13 cellular contexts compared by ENCODE assay signal in the genomic region with DNA sequence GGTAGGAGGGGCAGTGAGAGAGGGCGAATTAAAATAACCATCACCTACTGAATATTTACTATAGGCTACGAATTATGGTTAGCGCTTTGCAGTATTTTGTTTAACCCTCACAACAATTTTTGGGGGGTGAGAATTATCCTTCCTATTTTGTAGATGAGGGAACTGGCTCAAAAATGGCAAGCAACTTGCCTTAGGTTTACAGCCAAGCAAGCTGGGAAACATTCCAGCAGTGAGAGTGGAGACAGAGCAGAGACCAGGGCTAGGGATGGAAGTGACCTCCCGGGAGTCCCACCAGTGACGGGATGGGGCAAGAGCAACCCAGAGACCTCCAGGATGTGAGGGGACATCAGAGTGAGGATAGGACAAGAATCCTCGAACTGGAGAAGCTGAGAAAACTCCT. TPM values are rescaled to one million over a fixed set of nuclear protein-coding genes. Genes with fewer than 3 reads are reported as not detected.
A peak's percentile ranks its signal among the peaks of the same experiment; 100 is the strongest.
DNase-seq lines count a peak whose midpoint lies in the region; ATAC-seq, FAIRE-seq and TF ChIP-seq lines count a peak whose summit lies in the region.
"Had no signal": no experiment of that assay in that cellular context is flagged by ENCODE, and none has a peak within 500 bp of the region (broad histone marks: within the 10 kb centered on the region; RNA-seq: fewer than 3 reads in every experiment).

No MANE protein-coding gene starts in this region.

- no peak for TF ChIP-seq CTCF in WI38 (IDR thresholded peaks at IDR 0.05; ENCODE audit: low read depth, low read length)
- TF ChIP-seq CTCF in keratinocyte (optimal IDR thresholded peaks at IDR 0.05 in 1 of 3, IDR thresholded peaks at IDR 0.05 in 1 of 3, conservative IDR thresholded peaks at IDR 0.05 in 1 of 3; ENCODE audit: extremely low read depth in 1 of 3, insufficient read depth in 2 of 3, low read length in 3 of 3) = no peak

- dilution Hi-C loops in keratinocyte (cut with MboI; ENCODE audit: extremely low pct_ligation_motif_present, low sequenced_read_pairs) = no loop called here

- no peak overlapping the region for H2AFZ ChIP-seq in keratinocyte (ENCODE audit: control insufficient read depth, low read length)

- no peaks in the 10 kb centered on the region for H3K36me3 ChIP-seq in BLaER1 treated with 17β-estradiol and CSF1 and Interleukin-3, amounts not matched to agents 10 nM and 100 nM
- no peaks in the 10 kb centered on the region for H3K36me3 ChIP-seq in keratinocyte (ENCODE audit: control insufficient read depth in 2 of 2, extremely low read depth in 1 of 2, insufficient read depth in 2 of 2, low read length in 2 of 2)
- H3K36me3 ChIP-seq in skeletal muscle satellite cell (ENCODE audit: insufficient read depth, low read length) = no peaks in the 10 kb centered on the region
- H3K36me3 ChIP-seq: MG63 had no signal

- peaks cover 43 to 57% (median 51%) of the 10 kb centered on the region in 10 experiments for H3K4me1 ChIP-seq in BLaER1 treated with 17β-estradiol and CSF1 and Interleukin-3, amounts not matched to agents 10 nM and 100 nM
- H3K4me1 ChIP-seq in keratinocyte (ENCODE audit: control insufficient read depth, extremely low read depth, insufficient read depth, low read length) (peaks cover 25% of the 10 kb centered on the region), skeletal muscle satellite cell (ENCODE audit: control insufficient read depth, insufficient read depth, low read length) (peaks cover 27% of the 10 kb centered on the region)

- peak overlapping the region in 2 of 11 experiments; percentile 30 to 34; a peak in 5 of 22 replicates for H3K27ac ChIP-seq in BLaER1 treated with 17β-estradiol and CSF1 and Interleukin-3, amounts not matched to agents 10 nM and 100 nM
- H3K27ac ChIP-seq in keratinocyte (ENCODE audit: control insufficient read depth, insufficient read depth, low read length) = no peak overlapping the region
- H3K27ac ChIP-seq: HL-60 had no signal

- DNase-seq in keratinocyte (ENCODE audit: low read depth, low spot score) = no peak
- no peak for DNase-seq in foreskin melanocyte
- DNase-seq: activated CD8-positive, alpha-beta memory T cell treated with anti-CD3 and anti-CD28 coated beads for 24 hours; CD4-positive, CD25-positive, alpha-beta regulatory T cell; MG63 had no signal

- H4K20me1 ChIP-seq in BLaER1 treated with 17β-estradiol and CSF1 and Interleukin-3, amounts not matched to agents 10 nM and 100 nM = peaks cover 0 to 24% (median 9%) of the 10 kb centered on the region in 11 experiments; a peak in 11 of 22 replicates
- H4K20me1 ChIP-seq in keratinocyte (ENCODE audit: control insufficient read depth, extremely low read depth, insufficient read depth, low read length) = no peaks in the 10 kb centered on the region

- no peak for FAIRE-seq in keratinocyte (lab: Jason Lieb, UNC)

- H3K9me3 ChIP-seq in BLaER1 treated with 17β-estradiol and CSF1 and Interleukin-3, amounts not matched to agents 10 nM and 100 nM (replicated peaks in 1 of 11) = no peaks in the 10 kb centered on the region
- no peaks in the 10 kb centered on the region for H3K9me3 ChIP-seq in keratinocyte (ENCODE audit: control insufficient read depth, low read depth, low read length)
- H3K9me3 ChIP-seq in skeletal muscle satellite cell (replicated peaks; ENCODE audit: low read length) = no peaks in the 10 kb centered on the region
- H3K9me3 ChIP-seq: MG63 had no signal

- peak overlapping the region in 3 of 10 experiments; percentile 23 to 47 (median 35); a peak in 4 of 20 replicates for H3K4me3 ChIP-seq in BLaER1 treated with 17β-estradiol and CSF1 and Interleukin-3, amounts not matched to agents 10 nM and 100 nM
- H3K4me3 ChIP-seq in WI38 (ENCODE audit: low read depth, low read length) = peak overlapping the region; percentile 32
- H3K4me3 ChIP-seq in keratinocyte (ENCODE audit: control insufficient read depth in 2 of 3, extremely low read depth in 1 of 3, insufficient read depth in 2 of 3, low read depth in 1 of 3, low read length in 3 of 3) = no peak overlapping the region
- H3K4me3 ChIP-seq in skeletal muscle satellite cell (ENCODE audit: low read length) = peak overlapping the region; percentile 36
- H3K4me3 ChIP-seq: MG63 had no signal

- peaks cover 6% of the 10 kb centered on the region for H3K79me2 ChIP-seq in keratinocyte (ENCODE audit: control insufficient read depth, insufficient read depth, low read length)

- H3K9ac ChIP-seq in BLaER1 treated with 17β-estradiol and CSF1 and Interleukin-3, amounts not matched to agents 10 nM and 100 nM = peak overlapping the region in 4 of 11 experiments; percentile 2 to 49 (median 24); a peak in 4 of 22 replicates
- H3K9ac ChIP-seq in keratinocyte (ENCODE audit: control insufficient read depth, extremely low read depth, insufficient read depth, low read length) = no peak overlapping the region
- H3K9ac ChIP-seq in skeletal muscle satellite cell (ENCODE audit: low read depth, low read length) = no peak overlapping the region

- peaks cover 45 to 80% (median 77%) of the 10 kb centered on the region in 11 experiments for H3K27me3 ChIP-seq in BLaER1 treated with 17β-estradiol and CSF1 and Interleukin-3, amounts not matched to agents 10 nM and 100 nM
- H3K27me3 ChIP-seq in keratinocyte (ENCODE audit: control insufficient read depth, extremely low read depth, insufficient read depth, low read length) = peaks cover 21% of the 10 kb centered on the region
- peaks cover 29% of the 10 kb centered on the region for H3K27me3 ChIP-seq in skeletal muscle satellite cell (ENCODE audit: control insufficient read depth, insufficient read depth, low read length)
- H3K27me3 ChIP-seq: MG63 had no signal

- peak overlapping the region; percentile 9 to 100 (median 51); a peak in 16 of 22 replicates for H3K4me2 ChIP-seq in BLaER1 treated with 17β-estradiol and CSF1 and Interleukin-3, amounts not matched to agents 10 nM and 100 nM
- H3K4me2 ChIP-seq in keratinocyte (ENCODE audit: control insufficient read depth, extremely low read depth, insufficient read depth, low read depth, low read length) (peak overlapping the region; percentile 68), skeletal muscle satellite cell (ENCODE audit: low read length) (peak overlapping the region; percentile 67)

- H3K9me1 ChIP-seq in keratinocyte (ENCODE audit: control insufficient read depth, extremely low read depth, insufficient read depth, low read length) = no peaks in the 10 kb centered on the region

- ATAC-seq in HG02970 (IDR thresholded peaks at IDR 0.05; ENCODE audit: low FRiP score, unreplicated experiment) (no peak), HG03460 (IDR thresholded peaks at IDR 0.05; ENCODE audit: unreplicated experiment) (no peak), GM18498 (IDR thresholded peaks at IDR 0.05; ENCODE audit: unreplicated experiment) (no peak)

RNA-seq across cellular contexts. Expression of gene VMO1, which starts 0.4 kb away (rescaled TPM):
- 0.14 to 0.42 TPM in 2 of 3 replicates, not detected in the other for polyA plus RNA-seq in keratinocyte
- polyA plus RNA-seq in keratinocyte (2011; ENCODE audit: low read depth) = not detected
- 0.23 TPM in 1 of 2 replicates, not detected in the other for polyA plus RNA-seq in keratinocyte (2011; cell fraction: cytosol; rRNA removed)
- 0.48 TPM in 1 of 2 replicates, not detected in the other for polyA plus RNA-seq in keratinocyte (2011; cell fraction: nucleus; rRNA removed)
- 0.25 and 0.58 TPM in 2 replicates for polyA plus RNA-seq in keratinocyte (2012; ENCODE audit: low replicate concordance)
- not detected in 3 replicates for polyA minus RNA-seq in keratinocyte
- polyA minus RNA-seq in keratinocyte (2011; cell fraction: cytosol; rRNA and poly(A)+ RNA removed) = not detected
- polyA minus RNA-seq in keratinocyte (2011; cell fraction: nucleus; rRNA and poly(A)+ RNA removed) = not detected in 2 replicates
- total RNA-seq in skeletal muscle satellite cell (2012; rRNA removed) = 1.0 TPM in 1 of 2 replicates, not detected in the other
- total RNA-seq: CD4-positive, CD25-positive, alpha-beta regulatory T cell had no signal

RNA-seq across cellular contexts. Expression of gene GLTPD2, which starts 2.2 kb away (rescaled TPM):
- polyA plus RNA-seq in keratinocyte = not detected in 3 replicates
- not detected for polyA plus RNA-seq in keratinocyte (2011; ENCODE audit: low read depth)
- not detected in 2 replicates for polyA plus RNA-seq in keratinocyte (2011; cell fraction: cytosol; rRNA removed)
- polyA plus RNA-seq in keratinocyte (2011; cell fraction: nucleus; rRNA removed) = not detected in 2 replicates
- 0.18 and 0.28 TPM in 2 replicates for polyA plus RNA-seq in keratinocyte (2012; ENCODE audit: low replicate concordance)
- not detected in 3 replicates for polyA minus RNA-seq in keratinocyte
- polyA minus RNA-seq in keratinocyte (2011; cell fraction: cytosol; rRNA and poly(A)+ RNA removed) = not detected
- polyA minus RNA-seq in keratinocyte (2011; cell fraction: nucleus; rRNA and poly(A)+ RNA removed) = not detected in 2 replicates
- not detected in 2 replicates for total RNA-seq in skeletal muscle satellite cell (2012; rRNA removed)
- total RNA-seq: T-helper 1 cell treated with Interleukin-12 subunit alpha and Interleukin-12 subunit beta and Interleukin-4 antibody, amounts not matched to agents 30 ng/mL and 1 ng/mL, for 36 hours had no signal

RNA-seq across cellular contexts. Expression of gene PSMB6, which starts 9.4 kb away (rescaled TPM):
- polyA plus RNA-seq in keratinocyte = 191 to 245 TPM (median 225 TPM) in 3 replicates
- 34.8 TPM for polyA plus RNA-seq in keratinocyte (2011; ENCODE audit: low read depth)
- polyA plus RNA-seq in keratinocyte (2011; cell fraction: cytosol; rRNA removed) = 178 and 187 TPM in 2 replicates
- 103 and 115 TPM in 2 replicates for polyA plus RNA-seq in keratinocyte (2011; cell fraction: nucleus; rRNA removed)
- polyA plus RNA-seq in keratinocyte (2012; ENCODE audit: low replicate concordance) = 157 and 212 TPM in 2 replicates
- 186 to 219 TPM (median 217 TPM) in 3 replicates for polyA minus RNA-seq in keratinocyte
- 127 TPM for polyA minus RNA-seq in keratinocyte (2011; cell fraction: cytosol; rRNA and poly(A)+ RNA removed)
- polyA minus RNA-seq in keratinocyte (2011; cell fraction: nucleus; rRNA and poly(A)+ RNA removed) = 24.3 and 32.3 TPM in 2 replicates
- total RNA-seq in skeletal muscle satellite cell (2012; rRNA removed) = 164 and 179 TPM in 2 replicates

RNA-seq across cellular contexts. Expression of gene TM4SF5, which starts 14.8 kb away (rescaled TPM):
- polyA plus RNA-seq in keratinocyte = not detected in 3 replicates
- polyA plus RNA-seq in keratinocyte (2011; ENCODE audit: low read depth) = not detected
- polyA plus RNA-seq in keratinocyte (2011; cell fraction: cytosol; rRNA removed) = not detected in 2 replicates
- polyA plus RNA-seq in keratinocyte (2011; cell fraction: nucleus; rRNA removed) = not detected in 2 replicates
- not detected in 2 replicates for polyA plus RNA-seq in keratinocyte (2012; ENCODE audit: low replicate concordance)
- not detected in 3 replicates for polyA minus RNA-seq in keratinocyte
- not detected for polyA minus RNA-seq in keratinocyte (2011; cell fraction: cytosol; rRNA and poly(A)+ RNA removed)
- polyA minus RNA-seq in keratinocyte (2011; cell fraction: nucleus; rRNA and poly(A)+ RNA removed) = not detected in 2 replicates
- total RNA-seq in skeletal muscle satellite cell (2012; rRNA removed) = not detected in 2 replicates
- total RNA-seq: CD4-positive, CD25-positive, alpha-beta regulatory T cell had no signal
- polyA plus RNA-seq: CD4-positive, CD25-positive, alpha-beta regulatory T cell had no signal

Comparison
In these comparisons a context has a peak if more than half of its experiments do, and no peak if none do; other contexts are left out.
1. H3K4me3 ChIP-seq: peak in WI38 (single experiment) and skeletal muscle satellite cell (single experiment); none in keratinocyte (0 of 3).
2. Peak in every context shown above with its lines, with median percentiles within 50 percentile points of each other: H3K4me2 ChIP-seq.